30 cellular contexts compared by ENCODE assay signal in genomic region chr12:49251357-49251756, GRCh38. TPM values are rescaled to one million over a fixed set of nuclear protein-coding genes. Genes with fewer than 3 reads are reported as not detected.
"Had no signal": no experiment of that assay in that cellular context is flagged by ENCODE, and none has a peak within 500 bp of the region (broad histone marks: within the 10 kb centered on the region; RNA-seq: fewer than 3 reads in every experiment).

No MANE protein-coding gene starts in this region.

- H3K27ac ChIP-seq: brain microvascular endothelial cell, coronary artery, dorsolateral prefrontal cortex, foreskin keratinocyte, gastrocnemius medialis, heart left ventricle had no signal

- H3K4me3 ChIP-seq: coronary artery, dorsolateral prefrontal cortex, gastrocnemius medialis, heart left ventricle had no signal

- H3K27me3 ChIP-seq: brain microvascular endothelial cell, dorsolateral prefrontal cortex, foreskin keratinocyte, gastrocnemius medialis, heart left ventricle had no signal

- H3K9me3 ChIP-seq: gastrocnemius medialis, heart left ventricle had no signal

- H3K4me1 ChIP-seq: foreskin keratinocyte, gastrocnemius medialis had no signal

- DNase-seq: activated CD4-positive, alpha-beta T cell treated with anti-CD3 and anti-CD28 coated beads for 1 hour; activated CD4-positive, alpha-beta T cell treated with anti-CD3 and anti-CD28 coated beads for 4 hours; activated CD4-positive, alpha-beta T cell treated with anti-CD3 and anti-CD28 coated beads, Interleukin-2, amount 50 U/mL, for 1 hour; activated CD4-positive, alpha-beta T cell treated with anti-CD3 and anti-CD28 coated beads, Interleukin-2, amount 50 U/mL, for 48 hours; activated CD8-positive, alpha-beta memory T cell treated with anti-CD3 and anti-CD28 coated beads for 24 hours; activated CD8-positive, alpha-beta T cell treated with anti-CD3 and anti-CD28 coated beads for 36 hours; activated effector memory CD4-positive, alpha-beta T cell treated with Interleukin-2 at 50 U/mL for 16 hours; activated gamma-delta T cell treated with Interleukin-2 at 50 U/mL for 16 hours; activated naive CD4-positive, alpha-beta T cell treated with anti-CD3 and anti-CD28 coated beads, Interleukin-2, amount 50 U/mL, for 16 hours; activated naive CD4-positive, alpha-beta T cell treated with Interleukin-2 at 50 U/mL for 16 hours; activated T-cell treated with anti-CD3 and anti-CD28 coated beads, Interleukin-2, amount 50 U/mL, for 4 hours; amniotic stem cell; anterior cingulate cortex; brain microvascular endothelial cell; dorsolateral prefrontal cortex; effector memory CD4-positive, alpha-beta T cell; endodermal cell; foreskin keratinocyte; gastrocnemius medialis; glutamatergic neuron; heart left ventricle; T-helper 1 cell; T-helper 17 cell; T1000 had no signal

- ATAC-seq: activated CD8-positive, alpha-beta T cell treated with anti-CD3 and anti-CD28 coated beads for 36 hours; activated T-cell treated with anti-CD3 and anti-CD28 coated beads, Interleukin-2, amount 50 U/mL, for 4 hours; activated T-helper 17 cell treated with anti-CD3 and anti-CD28 coated beads, Interleukin-2, amount 50 U/mL, for 72 hours; esophagus mucosa; foreskin keratinocyte; gastrocnemius medialis; heart left ventricle; T-helper 17 cell; WTC11 had no signal

- H3K36me3 ChIP-seq: brain microvascular endothelial cell, gastrocnemius medialis, heart left ventricle had no signal

RNA-seq across cellular contexts. Expression of gene PRPH, which starts 43.6 kb away (rescaled TPM):
- total RNA-seq: activated CD8-positive, alpha-beta T cell treated with anti-CD3 and anti-CD28 coated beads for 36 hours; activated T-cell treated with anti-CD3 and anti-CD28 coated beads, Interleukin-2, amount 50 U/mL, for 4 hours; astrocyte; epithelial cell of proximal tubule; foreskin keratinocyte; gastrocnemius medialis; T-helper 17 cell had no signal
